Comparison of ENCODE assay signal across 9 cellular contexts in genomic region chr10:73494213-73494612, GRCh38. TPM values are rescaled to one million over a fixed set of nuclear protein-coding genes. Genes with fewer than 3 reads are reported as not detected.
DNase-seq lines count a peak whose midpoint lies in the region; ATAC-seq and TF ChIP-seq lines count a peak whose summit lies in the region.
"Had no signal": no experiment of that assay in that cellular context is flagged by ENCODE, and none has a peak within 500 bp of the region (broad histone marks: within the 10 kb centered on the region; RNA-seq: fewer than 3 reads in every experiment).

No MANE protein-coding gene starts in this region.

- H4K20me1 ChIP-seq in Loucy (ENCODE audit: insufficient read depth, low read length, poor library complexity, severe bottlenecking): peaks cover 29% of the 10 kb centered on the region

- 0 out of 2 replicates have a peak, but pooled peaks cover 5% of the 10 kb centered on the region for H3F3A ChIP-seq in Loucy (ENCODE audit: low read depth)

- H3K4me2 ChIP-seq in Loucy (ENCODE audit: low read depth, low read length, poor library complexity, severe bottlenecking): peak overlapping the region; percentile 87

- H3K4me1 ChIP-seq in CD4-positive, CD25-positive, alpha-beta regulatory T cell (ENCODE audit: control insufficient read depth, insufficient read depth, low read length, poor library complexity, severe bottlenecking): peaks cover 61% of the 10 kb centered on the region
- H3K4me1 ChIP-seq in Loucy (ENCODE audit: insufficient read depth, low read length, poor library complexity, severe bottlenecking): peaks cover 48% of the 10 kb centered on the region
- peaks cover 16% of the 10 kb centered on the region for H3K4me1 ChIP-seq in neuron (ENCODE audit: insufficient read depth, low read length)

- H3K9me3 ChIP-seq in CD4-positive, CD25-positive, alpha-beta regulatory T cell (ENCODE audit: control insufficient read depth in 2 of 2, low read length in 2 of 2): no peaks in the 10 kb centered on the region
- H3K9me3 ChIP-seq in Loucy (ENCODE audit: insufficient read depth, low read depth, low read length): no peaks in the 10 kb centered on the region
- H3K9me3 ChIP-seq in neuron (ENCODE audit: low read length): no peaks in the 10 kb centered on the region

- no peaks in the 10 kb centered on the region for H3K36me3 ChIP-seq in CD4-positive, CD25-positive, alpha-beta regulatory T cell (ENCODE audit: control insufficient read depth, insufficient read depth, low read length)
- H3K36me3 ChIP-seq in Loucy (ENCODE audit: insufficient read depth, low read length) (no peaks in the 10 kb centered on the region), neuron (ENCODE audit: insufficient read depth, low read length) (peaks cover 18% of the 10 kb centered on the region)

- H3K79me2 ChIP-seq in Loucy (ENCODE audit: insufficient read depth, low read length): peaks cover 48% of the 10 kb centered on the region

- peak overlapping the region; percentile 95 for H3K27ac ChIP-seq in CD4-positive, CD25-positive, alpha-beta regulatory T cell (ENCODE audit: insufficient read depth, low read length, poor library complexity, severe bottlenecking)
- H3K27ac ChIP-seq in coronary artery: no peak overlapping the region

- peaks cover 7% of the 10 kb centered on the region for H3K36me3 Mint-ChIP-seq in CD4-positive, CD25-positive, alpha-beta regulatory T cell

- H3K9ac ChIP-seq in Loucy (ENCODE audit: low read depth, low read length, poor library complexity, severe bottlenecking): peak overlapping the region; percentile 84

- ATAC-seq in CD4-positive, CD25-positive, alpha-beta regulatory T cell (ENCODE audit: low read depth in 2 of 2): no peak

- no peaks in the 10 kb centered on the region for H3K9me2 ChIP-seq in Loucy (replicated peaks; ENCODE audit: low read depth, low read length)

- H3K27ac Mint-ChIP-seq in CD4-positive, CD25-positive, alpha-beta regulatory T cell: peak overlapping the region in 2 of 3 donors; percentile 67 to 79

- no peak for TF ChIP-seq CTCF in Loucy (conservative IDR thresholded peaks at IDR 0.05; ENCODE audit: low read length)
- no peak for TF ChIP-seq CTCF in coronary artery (IDR thresholded peaks at IDR 0.05)

- H3K27me3 ChIP-seq in CD4-positive, CD25-positive, alpha-beta regulatory T cell (ENCODE audit: control insufficient read depth, insufficient read depth, low read length): no peaks in the 10 kb centered on the region
- no peaks in the 10 kb centered on the region for H3K27me3 ChIP-seq in Loucy (ENCODE audit: insufficient read depth, low read length, poor library complexity, severe bottlenecking)
- no peaks in the 10 kb centered on the region for H3K27me3 ChIP-seq in neuron (ENCODE audit: insufficient read depth, low read length)

- no peaks in the 10 kb centered on the region for H3K9me3 Mint-ChIP-seq in CD4-positive, CD25-positive, alpha-beta regulatory T cell

- peak overlapping the region; percentile 78 to 91 (median 84) for H3K4me3 Mint-ChIP-seq in CD4-positive, CD25-positive, alpha-beta regulatory T cell

- in situ Hi-C loops in KBM-7 (cut with MboI; ENCODE audit: low pct_unique_long_range_greater_than_20kb, low sequenced_read_pairs): no loop called here

- no peaks in the 10 kb centered on the region for H3K27me3 Mint-ChIP-seq in CD4-positive, CD25-positive, alpha-beta regulatory T cell

- no peak overlapping the region for H2AFZ ChIP-seq in Loucy (ENCODE audit: low read length)
- H2AFZ ChIP-seq in neuron (ENCODE audit: low read depth, low read length): no peak overlapping the region

- peak overlapping the region; percentile 90 for H3K4me3 ChIP-seq in CD4-positive, CD25-positive, alpha-beta regulatory T cell (ENCODE audit: low read depth, low read length)
- H3K4me3 ChIP-seq in Loucy (ENCODE audit: low read length, poor library complexity, severe bottlenecking) (peak overlapping the region; percentile 78), coronary artery (peak overlapping the region; percentile 98), neuron (ENCODE audit: low read length) (peak overlapping the region; percentile 97)

- H3K4me1 Mint-ChIP-seq in CD4-positive, CD25-positive, alpha-beta regulatory T cell: peaks cover 18 to 64% (median 55%) of the 10 kb centered on the region in 4 donors

- DNase-seq in CD4-positive, CD25-positive, alpha-beta regulatory T cell: no peak
- DNase-seq in coronary artery (ENCODE audit: low spot score): no peak
- DNase-seq in KBM-7: no peak
- no peak for DNase-seq in NCI-H2107 (lab: John Stamatoyannopoulos, UW)
- no peak for DNase-seq in cerebellar cortex (ENCODE audit: low spot score)
- DNase-seq in NCI-H1436 treated with DMSO at 0.1 percent for 48 hours (lab: John Stamatoyannopoulos, UW): no peak
- DNase-seq: NCI-H446 had no signal

RNA-seq across cellular contexts. Expression of gene PPP3CB, which starts 1.6 kb away (rescaled TPM):
- 42.4 TPM for total RNA-seq in CD4-positive, CD25-positive, alpha-beta regulatory T cell
- polyA plus RNA-seq in CD4-positive, CD25-positive, alpha-beta regulatory T cell: 10 to 100 TPM; 10.8 to 18.0 (median 11.0) TPM
